ENCODE assay signal across 20 cellular contexts in the genomic region with DNA sequence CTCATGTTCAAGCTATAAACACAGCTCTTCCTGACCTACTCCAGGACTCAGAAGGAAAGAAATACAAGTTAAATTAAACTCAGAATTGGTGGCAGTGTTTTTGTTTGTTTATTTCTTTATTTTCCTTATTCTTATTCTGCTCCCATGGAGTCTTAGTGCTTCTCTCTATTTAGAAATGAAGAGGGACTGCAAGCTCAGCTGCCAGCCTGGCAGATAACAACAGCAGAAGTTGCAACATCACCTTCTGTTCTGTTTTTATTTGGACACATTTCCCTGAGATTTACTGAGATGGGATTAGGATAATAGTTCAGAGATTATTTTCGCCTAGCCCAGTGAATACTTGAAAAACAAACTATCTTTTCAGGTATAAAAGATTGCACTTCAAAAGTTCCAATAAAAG.
DNase-seq lines count a peak whose midpoint lies in the region; ATAC-seq lines count a peak whose summit lies in the region.
"Had no signal": no experiment of that assay in that cellular context is flagged by ENCODE, and none has a peak within 500 bp of the region (broad histone marks: within the 10 kb centered on the region; RNA-seq: fewer than 3 reads in every experiment).

No MANE protein-coding gene starts in this region.

- ATAC-seq in Right ventricle myocardium inferior (peak; percentile 42), left cardiac atrium (no peak), HG03280 (IDR thresholded peaks at IDR 0.05; ENCODE audit: unreplicated experiment) (no peak)
- ATAC-seq: GM12878 had no signal

- H3K9me3 ChIP-seq in skeletal muscle tissue (ENCODE audit: control insufficient read depth in 3 of 3, low read length in 3 of 3): no peaks in the 10 kb centered on the region
- H3K9me3 ChIP-seq: BLaER1 treated with 17β-estradiol and CSF1 and Interleukin-3, amounts not matched to agents 10 nM and 100 nM; MG63; SJSA1 had no signal

- intact Hi-C loops in Right ventricle myocardium inferior (cut with DNase I) (loop anchor here (5.0 kb wide), 3 partner anchors 47 to 287 kb away; no protein-coding TSS in a partner anchor), left cardiac atrium (cut with DNase I) (no loop called here)

- H3K27me3 ChIP-seq in skeletal muscle tissue (ENCODE audit: control insufficient read depth in 3 of 3, insufficient read depth in 3 of 3, low read length in 3 of 3): no peaks in the 10 kb centered on the region
- H3K27me3 ChIP-seq: BLaER1 treated with 17β-estradiol and CSF1 and Interleukin-3, amounts not matched to agents 10 nM and 100 nM; MG63; SJSA1 had no signal

- peaks cover 11 to 22% (median 19%) of the 10 kb centered on the region in 3 donors for H3K4me1 ChIP-seq in skeletal muscle tissue (ENCODE audit: control insufficient read depth in 3 of 3, insufficient read depth in 3 of 3, low read length in 3 of 3)
- H3K4me1 ChIP-seq: SJSA1 had no signal

- DNase-seq in Right ventricle myocardium inferior (ENCODE audit: missing footprints) (no peak), left cardiac atrium (no peak), amniotic epithelial cell (ENCODE audit: low read depth) (peak; percentile 80), iris pigment epithelial cell (ENCODE audit: low read depth) (peak; percentile 21), mucosa of gallbladder (ENCODE audit: low spot score) (no peak)
- DNase-seq in activated effector memory CD4-positive, alpha-beta T cell treated with anti-CD3 and anti-CD28 coated beads, Interleukin-2, amount 50 U/mL, for 16 hours: no peak
- DNase-seq: CD8-positive, alpha-beta memory T cell; DMS79 treated with DMSO at 0.1 percent for 48 hours; HFFc6; IMR-90; Karpas-422; MG63; NCI-H187 treated with DMSO at 0.1 percent for 48 hours; NCI-H526 treated with DMSO at 0.1 percent for 48 hours; RPMI8226 had no signal

- peak overlapping the region; percentile 2 for H3K27ac ChIP-seq in skeletal muscle tissue (ENCODE audit: low read depth, low read length)
- H3K27ac ChIP-seq: BLaER1 treated with 17β-estradiol and CSF1 and Interleukin-3, amounts not matched to agents 10 nM and 100 nM; SJSA1 had no signal

- H3K36me3 ChIP-seq in skeletal muscle tissue (ENCODE audit: control insufficient read depth in 3 of 3, insufficient read depth in 3 of 3, low read length in 3 of 3): no peaks in the 10 kb centered on the region
- H3K36me3 ChIP-seq: BLaER1 treated with 17β-estradiol and CSF1 and Interleukin-3, amounts not matched to agents 10 nM and 100 nM; MG63; SJSA1 had no signal

- H3K4me3 ChIP-seq in skeletal muscle tissue (ENCODE audit: low read length in 3 of 3): no peak overlapping the region
- H3K4me3 ChIP-seq: BLaER1 treated with 17β-estradiol and CSF1 and Interleukin-3, amounts not matched to agents 10 nM and 100 nM; GM12878; MG63; SJSA1 had no signal

- H3K9ac ChIP-seq in skeletal muscle tissue (ENCODE audit: low read depth in 1 of 3, low read length in 3 of 3): peak overlapping the region in 1 of 3 donors; percentile 13
- H3K9ac ChIP-seq: BLaER1 treated with 17β-estradiol and CSF1 and Interleukin-3, amounts not matched to agents 10 nM and 100 nM had no signal

Comparison
In these comparisons a context has a peak if more than half of its experiments do, and no peak if none do; other contexts are left out.
1. DNase-seq: peak in amniotic epithelial cell (single experiment) and iris pigment epithelial cell (single experiment); none in Right ventricle myocardium inferior (single experiment), left cardiac atrium (single experiment), mucosa of gallbladder (single experiment) and activated effector memory CD4-positive, alpha-beta T cell treated with anti-CD3 and anti-CD28 coated beads, Interleukin-2, amount 50 U/mL, for 16 hours (single experiment).